ENCODE assay signal across 27 cellular contexts in genomic region chr1:10890391-10891073, GRCh38.
DNase-seq lines count a peak whose midpoint lies in the region; ATAC-seq and TF ChIP-seq lines count a peak whose summit lies in the region.
"Had no signal": no experiment of that assay in that cellular context is flagged by ENCODE, and none has a peak within 500 bp of the region (broad histone marks: within the 10 kb centered on the region; RNA-seq: fewer than 3 reads in every experiment).

No MANE protein-coding gene starts in this region.

- peaks cover 0 to 5% (median 0%) of the 10 kb centered on the region in 5 experiments for H3K9me3 Mint-ChIP-seq in brain
- H3K9me3 Mint-ChIP-seq in mesothelial cell of epicardium: no peaks in the 10 kb centered on the region
- H3K9me3 Mint-ChIP-seq: activated T-helper 2 cell treated with anti-CD3 and anti-CD28 coated beads, Interferon-gamma antibody, Interleukin-2, Interleukin-4, amounts not matched to agents 10 μg/mL and 5 μg/mL and 100 μg/mL, durations not matched to agents 14 hours and 24 hours and 36 hours had no signal

- intact Hi-C loops in Right ventricle myocardium inferior (cut with DNase I) (no loop called here), cardiac septum (cut with DNase I) (no loop called here), thyroid gland (cut with DNase I) (no loop called here)

- DNase-seq in Right ventricle myocardium inferior (ENCODE audit: missing footprints) (peak; percentile 16), cardiac septum (ENCODE audit: low spot score) (no peak), mesothelial cell of epicardium (ENCODE audit: low spot score in 2 of 2, unreplicated experiment in 2 of 2) (no peak), ureter (ENCODE audit: low spot score) (peak; percentile 65), NCI-H446 (lab: John Stamatoyannopoulos, UW) (no peak), thyroid gland (no peak)
- DNase-seq: activated CD4-positive, alpha-beta T cell treated with anti-CD3 and anti-CD28 coated beads, Interleukin-2, amount 50 U/mL, for 4 hours; activated CD8-positive, alpha-beta memory T cell treated with anti-CD3 and anti-CD28 coated beads, Interleukin-2, amount 50 U/mL, for 48 hours; erythroblast; gastrocnemius medialis; lower lobe of right lung; MM.1S; NCI-H1694; NCI-H2171; NCI-H524 treated with DMSO at 0.1 percent for 48 hours; nucleus accumbens; SIG-M5; stimulated activated CD4-positive, alpha-beta T cell treated with anti-CD3 and anti-CD28 coated beads, Interleukin-12 subunit alpha, Interleukin-12 subunit beta, amount 100 ng/mL, for 4 hours; stomach; T-helper 1 cell; upper lobe of left lung had no signal

- no peaks in the 10 kb centered on the region for H3K9me3 ChIP-seq in thyroid gland
- H3K9me3 ChIP-seq: ascending aorta, gastrocnemius medialis, lower lobe of right lung, stomach, upper lobe of left lung had no signal

- H3K4me1 Mint-ChIP-seq in brain (peaks cover 19% of the 10 kb centered on the region), mesothelial cell of epicardium (peaks cover 26% of the 10 kb centered on the region)

- H3K4me3 ChIP-seq in thyroid gland (replicated peaks in 1 of 3): no peak overlapping the region
- H3K4me3 ChIP-seq: ascending aorta, gastrocnemius medialis, lower lobe of right lung, stomach, upper lobe of left lung had no signal

- peaks cover 0 to 7% of the 10 kb centered on the region in 2 donors for H3K4me1 ChIP-seq in thyroid gland
- H3K4me1 ChIP-seq: ascending aorta, gastrocnemius medialis, lower lobe of right lung had no signal

- H3K27ac Mint-ChIP-seq in brain: peak overlapping the region in 2 of 5 experiments; percentile 1 to 30
- peak overlapping the region; percentile 60 for H3K27ac Mint-ChIP-seq in mesothelial cell of epicardium
- H3K27ac Mint-ChIP-seq: activated naive CD8-positive, alpha-beta T cell; activated T-helper 2 cell treated with anti-CD3 and anti-CD28 coated beads, Interferon-gamma antibody, Interleukin-2, Interleukin-4, amounts not matched to agents 10 μg/mL and 5 μg/mL and 100 μg/mL, durations not matched to agents 14 hours and 24 hours and 36 hours; B cell had no signal

- H3K27me3 Mint-ChIP-seq in brain (peaks cover 45% of the 10 kb centered on the region), mesothelial cell of epicardium (ENCODE audit: low read depth) (no peaks in the 10 kb centered on the region)

- H3K4me3 Mint-ChIP-seq in brain (peak overlapping the region in 3 of 5 experiments; percentile 32 to 44 (median 38)), mesothelial cell of epicardium (peak overlapping the region; percentile 18)
- H3K4me3 Mint-ChIP-seq: B cell had no signal

- WGBS in thyroid gland, 2 donors: 45 to 49% methylated on average over 7 to 10 of the region's 10 CpGs

- H3K27me3 ChIP-seq in thyroid gland: peaks cover 9% of the 10 kb centered on the region
- H3K27me3 ChIP-seq: ascending aorta had no signal

- ATAC-seq in Right ventricle myocardium inferior: no peak
- ATAC-seq in HG02798 (IDR thresholded peaks at IDR 0.05; ENCODE audit: poor library complexity, unreplicated experiment): no peak
- ATAC-seq: gastrocnemius medialis, lower lobe of right lung had no signal

- no peak for TF ChIP-seq CTCF in brain (conservative IDR thresholded peaks at IDR 0.05)
- TF ChIP-seq CTCF in mesothelial cell of epicardium (IDR thresholded peaks at IDR 0.05; ENCODE audit: unreplicated experiment): no peak
- TF ChIP-seq CTCF in thyroid gland (IDR thresholded peaks at IDR 0.05): no peak

- H3K36me3 Mint-ChIP-seq in brain (no peaks in the 10 kb centered on the region), mesothelial cell of epicardium (no peaks in the 10 kb centered on the region)
- H3K36me3 Mint-ChIP-seq: activated naive CD8-positive, alpha-beta T cell had no signal

- TF ChIP-seq POLR2A in thyroid gland (IDR thresholded peaks at IDR 0.05): no peak

- no peak overlapping the region for H3K27ac ChIP-seq in thyroid gland
- H3K27ac ChIP-seq: ascending aorta, gastrocnemius medialis, lower lobe of right lung, stomach, upper lobe of left lung had no signal

- H3K36me3 ChIP-seq in thyroid gland: no peaks in the 10 kb centered on the region
- H3K36me3 ChIP-seq: ascending aorta, gastrocnemius medialis, lower lobe of right lung, stomach, upper lobe of left lung had no signal

Comparison
In these comparisons a context has a peak if more than half of its experiments do, and no peak if none do; other contexts are left out.
1. DNase-seq: peak in Right ventricle myocardium inferior (single experiment) and ureter (single experiment); none in cardiac septum (single experiment), mesothelial cell of epicardium (0 of 2), NCI-H446 (0 of 2) and thyroid gland (0 of 2).